In the genomic region with DNA sequence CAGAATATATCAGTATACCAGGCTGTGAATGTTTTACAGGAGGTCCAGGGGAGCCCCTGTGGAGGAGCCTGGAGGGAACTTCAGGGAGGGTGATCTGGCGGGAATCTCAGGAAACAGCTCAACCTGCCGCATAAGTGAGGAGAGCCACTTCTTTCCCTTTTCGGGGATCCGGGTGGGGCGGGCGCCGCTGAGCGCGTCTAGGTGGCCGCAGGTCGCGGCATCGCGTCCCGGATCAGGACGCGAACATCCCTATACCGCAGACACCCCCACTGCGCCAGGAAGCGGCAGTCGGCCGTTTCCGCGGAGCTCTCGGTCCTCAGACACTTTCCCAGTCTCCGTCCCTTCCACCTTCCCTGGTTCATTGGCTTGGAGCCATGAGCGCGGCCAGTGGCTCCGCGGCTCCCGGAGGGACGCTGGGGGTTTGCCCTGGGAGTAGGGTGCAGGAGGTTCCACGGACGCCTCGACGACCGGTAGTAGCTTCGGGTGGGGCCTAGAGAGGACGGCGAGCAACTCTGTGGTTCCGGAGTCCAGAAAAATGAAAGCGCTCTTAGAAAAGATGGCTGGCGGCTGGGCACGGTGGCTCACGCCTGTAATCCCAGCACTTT, we compare ENCODE assay signal across 6 cellular contexts. TPM values are rescaled to one million over a fixed set of nuclear protein-coding genes. Genes with fewer than 3 reads are reported as not detected.
DNase-seq lines count a peak whose midpoint lies in the region; ATAC-seq and TF ChIP-seq lines count a peak whose summit lies in the region.

No MANE protein-coding gene starts in this region.

- no peaks in the 10 kb centered on the region for H3K36me3 ChIP-seq in mucosa of descending colon (ENCODE audit: low read depth)

- POLR2A ChIA-PET in activated naive CD8-positive, alpha-beta T cell treated with anti-CD3 and anti-CD28 coated beads, Interleukin-2, amount 10 ng/mL, durations not matched to agents 7 days and 5 days (lab: Charles Lee): interaction anchor here (0.6 to 2.5 kb wide), 10 partner anchors 9 to 88 kb away, joined by 3 to 20 read pairs (median 6); a partner anchor contains a TSS

- H3K4me1 Mint-ChIP-seq in activated naive CD8-positive, alpha-beta T cell treated with anti-CD3 and anti-CD28 coated beads, Interleukin-2, amount 10 ng/mL, durations not matched to agents 7 days and 5 days: peaks cover 17% of the 10 kb centered on the region

- TF ChIP-seq CTCF in mucosa of descending colon (IDR thresholded peaks at IDR 0.05): no peak

- peaks cover 1% of the 10 kb centered on the region for H3K36me3 Mint-ChIP-seq in activated naive CD8-positive, alpha-beta T cell treated with anti-CD3 and anti-CD28 coated beads, Interleukin-2, amount 10 ng/mL, durations not matched to agents 7 days and 5 days

- no peaks in the 10 kb centered on the region for H3K9me3 ChIP-seq in mucosa of descending colon

- peak overlapping the region; percentile 86 for H3K27ac Mint-ChIP-seq in activated naive CD8-positive, alpha-beta T cell treated with anti-CD3 and anti-CD28 coated beads, Interleukin-2, amount 10 ng/mL, durations not matched to agents 7 days and 5 days

- no peaks in the 10 kb centered on the region for H3K27me3 Mint-ChIP-seq in activated naive CD8-positive, alpha-beta T cell treated with anti-CD3 and anti-CD28 coated beads, Interleukin-2, amount 10 ng/mL, durations not matched to agents 7 days and 5 days

- DNase-seq in EH (ENCODE audit: low read depth) (peak; percentile 11), mucosa of descending colon (peak; percentile 47 to 69 (median 69)), NCI-H446 treated with DMSO at 0.1 percent for 48 hours (lab: John Stamatoyannopoulos, UW) (no peak), NCI-H1694 (lab: John Stamatoyannopoulos, UW) (no peak)
- peak; percentile 56 for DNase-seq in activated naive CD8-positive, alpha-beta T cell treated with anti-CD3 and anti-CD28 coated beads, Interleukin-2, amount 10 ng/mL, durations not matched to agents 7 days and 5 days

- intact Hi-C loops in mucosa of descending colon (cut with DNase I, micrococcal nuclease): no loop called here

- peak overlapping the region; percentile 83 for H3K4me3 Mint-ChIP-seq in activated naive CD8-positive, alpha-beta T cell treated with anti-CD3 and anti-CD28 coated beads, Interleukin-2, amount 10 ng/mL, durations not matched to agents 7 days and 5 days

- peaks cover 16% of the 10 kb centered on the region for H3K4me1 ChIP-seq in mucosa of descending colon (ENCODE audit: low read depth)

- H3K9me3 Mint-ChIP-seq in activated naive CD8-positive, alpha-beta T cell treated with anti-CD3 and anti-CD28 coated beads, Interleukin-2, amount 10 ng/mL, durations not matched to agents 7 days and 5 days: no peaks in the 10 kb centered on the region

- no peak overlapping the region for H3K4me3 ChIP-seq in mucosa of descending colon

- ATAC-seq in activated naive CD8-positive, alpha-beta T cell treated with anti-CD3 and anti-CD28 coated beads, Interleukin-2, amount 10 ng/mL, durations not matched to agents 7 days and 5 days (ENCODE audit: low read depth): no peak
- ATAC-seq in mucosa of descending colon (peak; percentile 3), HG02798 (IDR thresholded peaks at IDR 0.05; ENCODE audit: poor library complexity, unreplicated experiment) (no peak)

RNA-seq across cellular contexts. Expression of a gene that starts 3.1 kb away (rescaled TPM):
- 10 to 100 TPM; 20.9 to 23.3 TPM for total RNA-seq in activated naive CD8-positive, alpha-beta T cell treated with anti-CD3 and anti-CD28 coated beads, Interleukin-2, amount 10 ng/mL, durations not matched to agents 7 days and 5 days
- total RNA-seq in mucosa of descending colon: 10 to 100 TPM; 11.2 to 20.2 (median 12.7) TPM

RNA-seq across cellular contexts. Expression of a gene that starts 10.2 kb away (rescaled TPM):
- 10 to 100 TPM; 17.8 to 18.3 TPM for total RNA-seq in activated naive CD8-positive, alpha-beta T cell treated with anti-CD3 and anti-CD28 coated beads, Interleukin-2, amount 10 ng/mL, durations not matched to agents 7 days and 5 days
- total RNA-seq in mucosa of descending colon: 10 to 100 TPM; 17.0 to 23.0 (median 20.7) TPM

RNA-seq across cellular contexts. Expression of a gene that starts 24.2 kb away (rescaled TPM):
- 10 to 100 TPM; 22.3 to 24.8 TPM for total RNA-seq in activated naive CD8-positive, alpha-beta T cell treated with anti-CD3 and anti-CD28 coated beads, Interleukin-2, amount 10 ng/mL, durations not matched to agents 7 days and 5 days
- total RNA-seq in mucosa of descending colon: 10 to 100 TPM; 14.7 to 28.4 (median 24.8) TPM

RNA-seq across cellular contexts. Expression of a gene that starts 26.7 kb away (rescaled TPM):
- 10 to 100 TPM; 11.9 to 12.5 TPM for total RNA-seq in activated naive CD8-positive, alpha-beta T cell treated with anti-CD3 and anti-CD28 coated beads, Interleukin-2, amount 10 ng/mL, durations not matched to agents 7 days and 5 days
- 10 to 100 TPM in 2 of 3 donors, 1 to 10 TPM in 1; 9.2 to 13.8 (median 10.5) TPM for total RNA-seq in mucosa of descending colon

RNA-seq across cellular contexts. Expression of a gene that starts 34.9 kb away (rescaled TPM):
- 1 to 10 TPM; 7.4 to 8.1 TPM for total RNA-seq in activated naive CD8-positive, alpha-beta T cell treated with anti-CD3 and anti-CD28 coated beads, Interleukin-2, amount 10 ng/mL, durations not matched to agents 7 days and 5 days
- 10 to 100 TPM; 53.9 to 70.1 (median 65.9) TPM for total RNA-seq in mucosa of descending colon

Comparison
In these comparisons a context has a peak if more than half of its experiments do, and no peak if none do; other contexts are left out.
1. DNase-seq: peak in EH (single experiment), activated naive CD8-positive, alpha-beta T cell treated with anti-CD3 and anti-CD28 coated beads, Interleukin-2, amount 10 ng/mL, durations not matched to agents 7 days and 5 days (single experiment) and mucosa of descending colon (3 of 3); none in NCI-H446 treated with DMSO at 0.1 percent for 48 hours (single experiment) and NCI-H1694 (single experiment).